Comparison of ENCODE assay signal across 1 cellular context in genomic region chr1:67207398-67207797, GRCh38.
TF ChIP-seq lines count a peak whose summit lies in the region.
"Not testable (repeated sequence)": the region's sequence is repeated elsewhere in the genome, so short reads cannot be mapped to it uniquely, and the experiment has no call there.

No MANE protein-coding gene starts in this region.

TF ChIP-seq in K562, 482 proteins besides CTCF, POLR2A, EP300 and RAD21 (continued from another document and continues in another):
- TF ChIP-seq CHAMP1 (IDR thresholded peaks at IDR 0.05) = peak; percentile 57; the same call in 1 of the 2 replicates
- TF ChIP-seq, protein P1, sequence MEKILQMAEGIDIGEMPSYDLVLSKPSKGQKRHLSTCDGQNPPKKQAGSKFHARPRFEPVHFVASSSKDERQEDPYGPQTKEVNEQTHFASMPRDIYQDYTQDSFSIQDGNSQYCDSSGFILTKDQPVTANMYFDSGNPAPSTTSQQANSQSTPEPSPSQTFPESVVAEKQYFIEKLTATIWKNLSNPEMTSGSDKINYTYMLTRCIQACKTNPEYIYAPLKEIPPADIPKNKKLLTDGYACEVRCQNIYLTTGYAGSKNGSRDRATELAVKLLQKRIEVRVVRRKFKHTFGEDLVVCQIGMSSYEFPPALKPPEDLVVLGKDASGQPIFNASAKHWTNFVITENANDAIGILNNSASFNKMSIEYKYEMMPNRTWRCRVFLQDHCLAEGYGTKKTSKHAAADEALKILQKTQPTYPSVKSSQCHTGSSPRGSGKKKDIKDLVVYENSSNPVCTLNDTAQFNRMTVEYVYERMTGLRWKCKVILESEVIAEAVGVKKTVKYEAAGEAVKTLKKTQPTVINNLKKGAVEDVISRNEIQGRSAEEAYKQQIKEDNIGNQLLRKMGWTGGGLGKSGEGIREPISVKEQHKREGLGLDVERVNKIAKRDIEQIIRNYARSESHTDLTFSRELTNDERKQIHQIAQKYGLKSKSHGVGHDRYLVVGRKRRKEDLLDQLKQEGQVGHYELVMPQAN (IDR thresholded peaks at IDR 0.05; ENCODE audit: borderline replicate concordance) = peak; percentile 40; the same call in 1 of the 2 replicates
- TF ChIP-seq AFF1 (IDR thresholded peaks at IDR 0.05; ENCODE audit: low read depth in 1 of 2, partially characterized antibody in 2 of 2) = peak in 1 of 2 experiments; percentile 48
- TF ChIP-seq TAF9B (IDR thresholded peaks at IDR 0.05; ENCODE audit: partially characterized antibody) = peak; percentile 69
- peak; percentile 28; the same call in 1 of the 2 replicates for TF ChIP-seq ATF7 (IDR thresholded peaks at IDR 0.05)
- TF ChIP-seq, protein P2, sequence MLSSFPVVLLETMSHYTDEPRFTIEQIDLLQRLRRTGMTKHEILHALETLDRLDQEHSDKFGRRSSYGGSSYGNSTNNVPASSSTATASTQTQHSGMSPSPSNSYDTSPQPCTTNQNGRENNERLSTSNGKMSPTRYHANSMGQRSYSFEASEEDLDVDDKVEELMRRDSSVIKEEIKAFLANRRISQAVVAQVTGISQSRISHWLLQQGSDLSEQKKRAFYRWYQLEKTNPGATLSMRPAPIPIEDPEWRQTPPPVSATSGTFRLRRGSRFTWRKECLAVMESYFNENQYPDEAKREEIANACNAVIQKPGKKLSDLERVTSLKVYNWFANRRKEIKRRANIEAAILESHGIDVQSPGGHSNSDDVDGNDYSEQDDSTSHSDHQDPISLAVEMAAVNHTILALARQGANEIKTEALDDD (IDR thresholded peaks at IDR 0.05) = peak; percentile 43; the same call in 1 of the 2 replicates
- peak; percentile 45; the same call in 1 of the 2 replicates for TF ChIP-seq ELF2 (CRISPR knock-in tag; IDR thresholded peaks at IDR 0.05)
- peak; percentile 90 for TF ChIP-seq SUPT5H (IDR thresholded peaks at IDR 0.05)
- TF ChIP-seq NRF1 (conservative IDR thresholded peaks at IDR 0.05 in 1 of 2, IDR thresholded peaks at IDR 0.05 in 1 of 2) = 0 out of 4 replicates have a peak, but pooled peaks of 1 of the 2 experiments have one; percentile 23
- TF ChIP-seq ARID1B (IDR thresholded peaks at IDR 0.05) = peak; percentile 21; the same call in 1 of the 2 replicates
- TF ChIP-seq SOX6 (IDR thresholded peaks at IDR 0.05) = 0 out of 2 replicates have a peak, but pooled peaks have one; percentile 44
- peak in 1 of 3 experiments; percentile 27 for TF ChIP-seq YY1 (IDR thresholded peaks at IDR 0.05; ENCODE audit: borderline replicate concordance in 1 of 3, control insufficient read depth in 1 of 3, extremely low read depth in 1 of 3, insufficient read depth in 3 of 3, insufficient read length in 1 of 3, insufficient replicate concordance in 2 of 3, low read depth in 1 of 3, low read length in 2 of 3)
- TF ChIP-seq, protein P3, sequence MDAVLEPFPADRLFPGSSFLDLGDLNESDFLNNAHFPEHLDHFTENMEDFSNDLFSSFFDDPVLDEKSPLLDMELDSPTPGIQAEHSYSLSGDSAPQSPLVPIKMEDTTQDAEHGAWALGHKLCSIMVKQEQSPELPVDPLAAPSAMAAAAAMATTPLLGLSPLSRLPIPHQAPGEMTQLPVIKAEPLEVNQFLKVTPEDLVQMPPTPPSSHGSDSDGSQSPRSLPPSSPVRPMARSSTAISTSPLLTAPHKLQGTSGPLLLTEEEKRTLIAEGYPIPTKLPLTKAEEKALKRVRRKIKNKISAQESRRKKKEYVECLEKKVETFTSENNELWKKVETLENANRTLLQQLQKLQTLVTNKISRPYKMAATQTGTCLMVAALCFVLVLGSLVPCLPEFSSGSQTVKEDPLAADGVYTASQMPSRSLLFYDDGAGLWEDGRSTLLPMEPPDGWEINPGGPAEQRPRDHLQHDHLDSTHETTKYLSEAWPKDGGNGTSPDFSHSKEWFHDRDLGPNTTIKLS (IDR thresholded peaks at IDR 0.05; ENCODE audit: borderline replicate concordance, low read depth) = peak; percentile 66; the same call in 1 of the 2 replicates
- 0 out of 4 replicates have a peak, but pooled peaks have one; percentile 6 to 47 for TF ChIP-seq FOXK2 (conservative IDR thresholded peaks at IDR 0.05 in 1 of 2, IDR thresholded peaks at IDR 0.05 in 1 of 2; ENCODE audit: low read depth in 2 of 2)
- TF ChIP-seq FOXM1 (IDR thresholded peaks at IDR 0.05; ENCODE audit: low read depth) = peak; percentile 22; the same call in 1 of the 2 replicates
- TF ChIP-seq FOXM1 (CRISPR knock-in tag; IDR thresholded peaks at IDR 0.05; ENCODE audit: low read depth); MYC (CRISPR knock-in tag; IDR thresholded peaks at IDR 0.05; ENCODE audit: borderline replicate concordance, low read depth); TOE1 (CRISPR knock-in tag; IDR thresholded peaks at IDR 0.05; ENCODE audit: borderline replicate concordance, low read depth): not testable (repeated sequence)
- peak; percentile 75 for TF ChIP-seq CC2D1A (IDR thresholded peaks at IDR 0.05)
- peak; percentile 87 for TF ChIP-seq EP400 (IDR thresholded peaks at IDR 0.05)
- TF ChIP-seq MYC (IDR thresholded peaks at IDR 0.05; ENCODE audit: low read depth, low read length) = peak; percentile 76; the same call in 1 of the 2 replicates
- TF ChIP-seq ARHGAP35 (IDR thresholded peaks at IDR 0.05; ENCODE audit: partially characterized antibody) = peak; percentile 63
- TF ChIP-seq ARNT (IDR thresholded peaks at IDR 0.05) = peak in 1 of 2 experiments; percentile 20; a peak in 1 of 4 replicates
- peak; percentile 49 for TF ChIP-seq ASH1L (IDR thresholded peaks at IDR 0.05; ENCODE audit: borderline replicate concordance, low read depth, partially characterized antibody)
- 0 out of 2 replicates have a peak, but pooled peaks have one; percentile 29 for TF ChIP-seq ZNF75A (CRISPR knock-in tag; IDR thresholded peaks at IDR 0.05)
- TF ChIP-seq RBM25 (IDR thresholded peaks at IDR 0.05; ENCODE audit: low read depth, low read length, severe bottlenecking) = peak; percentile 68
- TF ChIP-seq BHLHE40 (IDR thresholded peaks at IDR 0.05; ENCODE audit: low read length) = peak; percentile 37; the same call in 1 of the 2 replicates
- TF ChIP-seq TBP (optimal IDR thresholded peaks at IDR 0.05; ENCODE audit: low read depth, low read length) = peak; percentile 68
- peak; percentile 82 for TF ChIP-seq ZNF766 (CRISPR knock-in tag; conservative IDR thresholded peaks at IDR 0.05)
- 0 out of 4 replicates have a peak, but pooled peaks of 1 of the 2 experiments have one; percentile 22 for TF ChIP-seq SRF (CRISPR knock-in tag; IDR thresholded peaks at IDR 0.05)
- TF ChIP-seq, protein P4, sequence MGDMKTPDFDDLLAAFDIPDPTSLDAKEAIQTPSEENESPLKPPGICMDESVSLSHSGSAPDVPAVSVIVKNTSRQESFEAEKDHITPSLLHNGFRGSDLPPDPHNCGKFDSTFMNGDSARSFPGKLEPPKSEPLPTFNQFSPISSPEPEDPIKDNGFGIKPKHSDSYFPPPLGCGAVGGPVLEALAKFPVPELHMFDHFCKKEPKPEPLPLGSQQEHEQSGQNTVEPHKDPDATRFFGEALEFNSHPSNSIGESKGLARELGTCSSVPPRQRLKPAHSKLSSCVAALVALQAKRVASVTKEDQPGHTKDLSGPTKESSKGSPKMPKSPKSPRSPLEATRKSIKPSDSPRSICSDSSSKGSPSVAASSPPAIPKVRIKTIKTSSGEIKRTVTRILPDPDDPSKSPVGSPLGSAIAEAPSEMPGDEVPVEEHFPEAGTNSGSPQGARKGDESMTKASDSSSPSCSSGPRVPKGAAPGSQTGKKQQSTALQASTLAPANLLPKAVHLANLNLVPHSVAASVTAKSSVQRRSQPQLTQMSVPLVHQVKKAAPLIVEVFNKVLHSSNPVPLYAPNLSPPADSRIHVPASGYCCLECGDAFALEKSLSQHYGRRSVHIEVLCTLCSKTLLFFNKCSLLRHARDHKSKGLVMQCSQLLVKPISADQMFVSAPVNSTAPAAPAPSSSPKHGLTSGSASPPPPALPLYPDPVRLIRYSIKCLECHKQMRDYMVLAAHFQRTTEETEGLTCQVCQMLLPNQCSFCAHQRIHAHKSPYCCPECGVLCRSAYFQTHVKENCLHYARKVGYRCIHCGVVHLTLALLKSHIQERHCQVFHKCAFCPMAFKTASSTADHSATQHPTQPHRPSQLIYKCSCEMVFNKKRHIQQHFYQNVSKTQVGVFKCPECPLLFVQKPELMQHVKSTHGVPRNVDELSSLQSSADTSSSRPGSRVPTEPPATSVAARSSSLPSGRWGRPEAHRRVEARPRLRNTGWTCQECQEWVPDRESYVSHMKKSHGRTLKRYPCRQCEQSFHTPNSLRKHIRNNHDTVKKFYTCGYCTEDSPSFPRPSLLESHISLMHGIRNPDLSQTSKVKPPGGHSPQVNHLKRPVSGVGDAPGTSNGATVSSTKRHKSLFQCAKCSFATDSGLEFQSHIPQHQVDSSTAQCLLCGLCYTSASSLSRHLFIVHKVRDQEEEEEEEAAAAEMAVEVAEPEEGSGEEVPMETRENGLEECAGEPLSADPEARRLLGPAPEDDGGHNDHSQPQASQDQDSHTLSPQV (IDR thresholded peaks at IDR 0.05) = peak; percentile 43; the same call in 1 of the 2 replicates
- TF ChIP-seq SIN3A (IDR thresholded peaks at IDR 0.05; ENCODE audit: borderline replicate concordance in 2 of 2, control insufficient read depth in 1 of 2, low read depth in 2 of 2, low read length in 2 of 2) = peak in 1 of 2 experiments; percentile 33; a peak in 1 of 4 replicates
- peak; percentile 84 for TF ChIP-seq ZFX (CRISPR knock-in tag; IDR thresholded peaks at IDR 0.05)
- peak; percentile 22; the same call in 1 of the 2 replicates for TF ChIP-seq NCOR1 (IDR thresholded peaks at IDR 0.05)
- TF ChIP-seq TOE1 (IDR thresholded peaks at IDR 0.05; ENCODE audit: borderline replicate concordance) = peak; percentile 59; the same call in 1 of the 2 replicates
- TF ChIP-seq POLR2H (tag; IDR thresholded peaks at IDR 0.05; ENCODE audit: low read depth) = peak; percentile 94
- TF ChIP-seq ELF1 (tag; IDR thresholded peaks at IDR 0.05) = peak; percentile 82
- TF ChIP-seq TAF7 (tag; IDR thresholded peaks at IDR 0.05) = peak; percentile 82
- peak; percentile 83 for TF ChIP-seq SPI1 (IDR thresholded peaks at IDR 0.05; ENCODE audit: borderline replicate concordance, low read depth, low read length)
- TF ChIP-seq PHF8 (IDR thresholded peaks at IDR 0.05; ENCODE audit: borderline replicate concordance, low read length) = peak; percentile 46; the same call in 1 of the 2 replicates
- TF ChIP-seq NFRKB (IDR thresholded peaks at IDR 0.05; ENCODE audit: low read depth) = peak; percentile 42; the same call in 1 of the 2 replicates
- peak; percentile 71; the same call in 1 of the 2 replicates for TF ChIP-seq PML (IDR thresholded peaks at IDR 0.05; ENCODE audit: low read length)
- TF ChIP-seq MBD2 (IDR thresholded peaks at IDR 0.05; ENCODE audit: borderline replicate concordance, low read depth) = peak; percentile 32; the same call in 1 of the 2 replicates
- peak; percentile 53; the same call in 1 of the 2 replicates for TF ChIP-seq ZNF143 (CRISPR knock-in tag; IDR thresholded peaks at IDR 0.05)
- peak; percentile 78 for TF ChIP-seq POLR2AphosphoS5 (IDR thresholded peaks at IDR 0.05; ENCODE audit: control insufficient read depth, insufficient read depth, low read depth, low read length)
- TF ChIP-seq CHD2 (IDR thresholded peaks at IDR 0.05; ENCODE audit: low read depth, low read length) = peak; percentile 94
- TF ChIP-seq KDM5B (IDR thresholded peaks at IDR 0.05; ENCODE audit: insufficient replicate concordance, low read depth, low read length) = peak; percentile 69
- TF ChIP-seq PHF20 (IDR thresholded peaks at IDR 0.05; ENCODE audit: partially characterized antibody) = peak; percentile 49
